8 cellular contexts compared by ENCODE assay signal in genomic region chr20:50541606-50542041, GRCh38. TPM values are rescaled to one million over a fixed set of nuclear protein-coding genes. Genes with fewer than 3 reads are reported as not detected.
DNase-seq lines count a peak whose midpoint lies in the region; ATAC-seq and TF ChIP-seq lines count a peak whose summit lies in the region.

No MANE protein-coding gene starts in this region.

- DNase-seq in RWPE2 (ENCODE audit: low spot score) (no peak), left kidney (ENCODE audit: low read depth, low spot score) (peak; percentile 61), mesothelial cell of epicardium (ENCODE audit: low spot score in 2 of 2, unreplicated experiment in 2 of 2) (no peak), NCI-H2227 treated with DMSO at 0.1 percent for 48 hours (lab: John Stamatoyannopoulos, UW) (no peak), DMS114 treated with DMSO at 0.1 percent for 48 hours (lab: John Stamatoyannopoulos, UW; ENCODE audit: unreplicated experiment) (no peak)

- no peak overlapping the region for H3K4me3 ChIP-seq in BLaER1 treated with 17β-estradiol and CSF1 and Interleukin-3, amounts not matched to agents 10 nM and 100 nM
- H3K4me3 ChIP-seq in RWPE2 (ENCODE audit: severe bottlenecking), result no peak overlapping the region

- no peaks in the 10 kb centered on the region for H3K9me3 Mint-ChIP-seq in mesothelial cell of epicardium

- ATAC-seq in GM21529 (IDR thresholded peaks at IDR 0.05; ENCODE audit: unreplicated experiment) (peak; percentile 61), RWPE2 (ENCODE audit: low read depth) (no peak), HG02623 (IDR thresholded peaks at IDR 0.05; ENCODE audit: unreplicated experiment) (no peak)

- peaks cover 19 to 85% (median 76%) of the 10 kb centered on the region in 11 experiments; a peak in 19 of 22 replicates for H4K20me1 ChIP-seq in BLaER1 treated with 17β-estradiol and CSF1 and Interleukin-3, amounts not matched to agents 10 nM and 100 nM

- H3K27me3 Mint-ChIP-seq in mesothelial cell of epicardium (ENCODE audit: low read depth), result no peaks in the 10 kb centered on the region

- H3K9me3 ChIP-seq in BLaER1 treated with 17β-estradiol and CSF1 and Interleukin-3, amounts not matched to agents 10 nM and 100 nM (replicated peaks in 1 of 11), result peaks cover 26 to 44% (median 33%) of the 10 kb centered on the region in 11 experiments
- H3K9me3 ChIP-seq in RWPE2 (ENCODE audit: severe bottlenecking), result peaks cover 2% of the 10 kb centered on the region

- H3K4me1 ChIP-seq in BLaER1 treated with 17β-estradiol and CSF1 and Interleukin-3, amounts not matched to agents 10 nM and 100 nM, result peaks cover 47 to 84% (median 65%) of the 10 kb centered on the region in 10 experiments
- H3K4me1 ChIP-seq in RWPE2 (ENCODE audit: insufficient read depth, poor library complexity, severe bottlenecking), result peaks cover 43% of the 10 kb centered on the region

- peak overlapping the region in 2 of 11 experiments; percentile 38 to 39; a peak in 2 of 22 replicates for H3K9ac ChIP-seq in BLaER1 treated with 17β-estradiol and CSF1 and Interleukin-3, amounts not matched to agents 10 nM and 100 nM

- H3K4me1 Mint-ChIP-seq in mesothelial cell of epicardium, result peaks cover 24% of the 10 kb centered on the region

- peak overlapping the region in 7 of 11 experiments; percentile 15 to 60 (median 41); a peak in 9 of 22 replicates for H3K27ac ChIP-seq in BLaER1 treated with 17β-estradiol and CSF1 and Interleukin-3, amounts not matched to agents 10 nM and 100 nM
- peak overlapping the region; percentile 76 for H3K27ac ChIP-seq in RWPE2 (ENCODE audit: poor library complexity, severe bottlenecking)

- peaks cover 12 to 55% (median 32%) of the 10 kb centered on the region in 11 experiments; a peak in 19 of 22 replicates for H3K36me3 ChIP-seq in BLaER1 treated with 17β-estradiol and CSF1 and Interleukin-3, amounts not matched to agents 10 nM and 100 nM
- H3K36me3 ChIP-seq in RWPE2 (ENCODE audit: low read depth), result peaks cover 55% of the 10 kb centered on the region

- TF ChIP-seq CTCF in RWPE2 (IDR thresholded peaks at IDR 0.05; ENCODE audit: poor library complexity, severe bottlenecking) (no peak), mesothelial cell of epicardium (IDR thresholded peaks at IDR 0.05; ENCODE audit: unreplicated experiment) (no peak)

- H3K36me3 Mint-ChIP-seq in mesothelial cell of epicardium, result peaks cover 2% of the 10 kb centered on the region

- no peak overlapping the region for H3K27ac Mint-ChIP-seq in mesothelial cell of epicardium

- no peaks in the 10 kb centered on the region for H3K27me3 ChIP-seq in BLaER1 treated with 17β-estradiol and CSF1 and Interleukin-3, amounts not matched to agents 10 nM and 100 nM
- no peaks in the 10 kb centered on the region for H3K27me3 ChIP-seq in RWPE2 (ENCODE audit: insufficient read depth, poor library complexity, severe bottlenecking)

- peak overlapping the region; percentile 39 to 94 (median 65) for H3K4me2 ChIP-seq in BLaER1 treated with 17β-estradiol and CSF1 and Interleukin-3, amounts not matched to agents 10 nM and 100 nM

- no peak overlapping the region for H3K4me3 Mint-ChIP-seq in mesothelial cell of epicardium

RNA-seq across cellular contexts. Expression of gene PTPN1, which starts 31.4 kb away (rescaled TPM):
- 26.2 to 27.7 TPM (median 27.3 TPM) in 3 replicates for total RNA-seq in mesothelial cell of epicardium
